18 cellular contexts compared by ENCODE assay signal in genomic region chr11:16111690-16112089, GRCh38.
DNase-seq lines count a peak whose midpoint lies in the region; ATAC-seq and TF ChIP-seq lines count a peak whose summit lies in the region.
"Had no signal": no experiment of that assay in that cellular context is flagged by ENCODE, and none has a peak within 500 bp of the region (broad histone marks: within the 10 kb centered on the region; RNA-seq: fewer than 3 reads in every experiment).

No MANE protein-coding gene starts in this region.

- no peak overlapping the region for H3K4me3 Mint-ChIP-seq in nephron
- no peak overlapping the region for H3K4me3 Mint-ChIP-seq in activated T-cell treated with anti-CD3 and anti-CD28 coated beads, Interleukin-2, amount 50 U/mL, for 4 hours
- H3K4me3 Mint-ChIP-seq: activated B cell treated with CpG ODN at 0.5 μM for 24 hours; CD8-positive, alpha-beta T cell; memory B cell had no signal

- H3K4me1 Mint-ChIP-seq in nephron = peaks cover 42% of the 10 kb centered on the region
- H3K4me1 Mint-ChIP-seq in activated T-cell treated with anti-CD3 and anti-CD28 coated beads, Interleukin-2, amount 50 U/mL, for 4 hours (ENCODE audit: low read depth) = no peaks in the 10 kb centered on the region
- H3K4me1 Mint-ChIP-seq: activated B cell treated with CpG ODN at 0.5 μM for 24 hours, memory B cell had no signal

- peak overlapping the region; percentile 18 to 80 (median 42) for H3K27ac Mint-ChIP-seq in nephron
- H3K27ac Mint-ChIP-seq: activated B cell treated with CpG ODN at 0.5 μM for 24 hours; CD8-positive, alpha-beta T cell; memory B cell had no signal

- no peaks in the 10 kb centered on the region for H3K79me2 ChIP-seq in hepatocyte

- WGBS in hepatocyte (ENCODE audit: low lambda C conversion rate, missing lambda C conversion rate) = 77% methylated on average over 2 of the region's 2 CpGs

- TF ChIP-seq CTCF in hepatocyte (IDR thresholded peaks at IDR 0.05; ENCODE audit: poor library complexity) (no peak), nephron (IDR thresholded peaks at IDR 0.05; ENCODE audit: unreplicated experiment in 3 of 3) (no peak)

- ATAC-seq in activated T-cell treated with anti-CD3 and anti-CD28 coated beads, Interleukin-2, amount 50 U/mL, for 4 hours = no peak
- no peak for ATAC-seq in HG03378 (IDR thresholded peaks at IDR 0.05; ENCODE audit: unreplicated experiment)
- ATAC-seq: CD8-positive, alpha-beta T cell had no signal

- H3K4me1 ChIP-seq in hepatocyte (ENCODE audit: insufficient read depth) = peaks cover 41% of the 10 kb centered on the region

- no peaks in the 10 kb centered on the region for H4K20me1 ChIP-seq in hepatocyte (ENCODE audit: insufficient read depth, poor library complexity, severe bottlenecking)

- no peaks in the 10 kb centered on the region for H3K36me3 ChIP-seq in hepatocyte (replicated peaks; ENCODE audit: insufficient read depth, low read depth)

- H3K27me3 Mint-ChIP-seq in nephron (ENCODE audit: low read depth) = no peaks in the 10 kb centered on the region
- H3K27me3 Mint-ChIP-seq in activated T-cell treated with anti-CD3 and anti-CD28 coated beads, Interleukin-2, amount 50 U/mL, for 4 hours (ENCODE audit: low read depth) = no peaks in the 10 kb centered on the region
- H3K27me3 Mint-ChIP-seq: activated B cell treated with CpG ODN at 0.5 μM for 24 hours, memory B cell had no signal

- DNase-seq in ELF-1 (ENCODE audit: low read depth, low spot score) = peak; percentile 2
- peak; percentile 73 for DNase-seq in NCI-H1105 treated with DMSO at 0.1 percent for 48 hours (lab: John Stamatoyannopoulos, UW)
- no peak for DNase-seq in hepatocyte (ENCODE audit: low spot score)
- no peak for DNase-seq in pons (ENCODE audit: low spot score)
- DNase-seq in activated T-cell treated with anti-CD3 and anti-CD28 coated beads, Interleukin-2, amount 50 U/mL, for 4 hours = no peak
- no peak for DNase-seq in globus pallidus (ENCODE audit: low spot score)
- DNase-seq: activated B cell treated with CpG ODN at 0.5 μM for 24 hours; activated effector memory CD4-positive, alpha-beta T cell treated with Interleukin-2 at 50 U/mL for 16 hours; CD8-positive, alpha-beta T cell; NCI-H446 treated with DMSO at 0.1 percent for 48 hours; SHP77; stimulated activated CD4-positive, alpha-beta T cell treated with anti-CD3 and anti-CD28 coated beads, Interleukin-4, amount 100 ng/mL, for 4 hours; stimulated activated CD8-positive, alpha-beta memory T cell treated with anti-CD3 and anti-CD28 coated beads, Interleukin-4, amount 100 ng/mL, for 48 hours; T-helper 2 cell had no signal

- no peaks in the 10 kb centered on the region for H3K27me3 ChIP-seq in hepatocyte

- H3K9me3 Mint-ChIP-seq in nephron = peaks cover 2% of the 10 kb centered on the region
- no peaks in the 10 kb centered on the region for H3K9me3 Mint-ChIP-seq in activated T-cell treated with anti-CD3 and anti-CD28 coated beads, Interleukin-2, amount 50 U/mL, for 4 hours
- H3K9me3 Mint-ChIP-seq: activated B cell treated with CpG ODN at 0.5 μM for 24 hours had no signal

- no peaks in the 10 kb centered on the region for H3K9me2 ChIP-seq in hepatocyte (replicated peaks; ENCODE audit: insufficient read depth)

- H3K36me3 Mint-ChIP-seq in nephron (ENCODE audit: low read depth) = peaks cover 9% of the 10 kb centered on the region
- no peaks in the 10 kb centered on the region for H3K36me3 Mint-ChIP-seq in activated T-cell treated with anti-CD3 and anti-CD28 coated beads, Interleukin-2, amount 50 U/mL, for 4 hours (ENCODE audit: insufficient read depth)
- H3K36me3 Mint-ChIP-seq: CD8-positive, alpha-beta T cell; memory B cell had no signal

- no peak overlapping the region for H3K27ac ChIP-seq in hepatocyte
- H3K27ac ChIP-seq: skin epidermis had no signal

- H2AFZ ChIP-seq in hepatocyte = no peak overlapping the region

- H3K4me2 ChIP-seq in hepatocyte = peak overlapping the region; percentile 50

- no peak overlapping the region for H3K4me3 ChIP-seq in hepatocyte
- H3K4me3 ChIP-seq: skin epidermis had no signal

- no peaks in the 10 kb centered on the region for H3K9me3 ChIP-seq in hepatocyte (ENCODE audit: low read depth)

Comparison
In these comparisons a context has a peak if more than half of its experiments do, and no peak if none do; other contexts are left out.
1. DNase-seq: peak in ELF-1 (single experiment) and NCI-H1105 treated with DMSO at 0.1 percent for 48 hours (single experiment); none in hepatocyte (single experiment), pons (single experiment), activated T-cell treated with anti-CD3 and anti-CD28 coated beads, Interleukin-2, amount 50 U/mL, for 4 hours (single experiment) and globus pallidus (single experiment).